Comparison of ENCODE assay signal across 13 cellular contexts in genomic region chr13:95740921-95741320, GRCh38.
"Had no signal": no experiment of that assay in that cellular context is flagged by ENCODE, and none has a peak within 500 bp of the region (broad histone marks: within the 10 kb centered on the region; RNA-seq: fewer than 3 reads in every experiment).

No MANE protein-coding gene starts in this region.

- ATAC-seq: activated CD4-positive, CD25-positive, alpha-beta regulatory T cell treated with anti-CD3 and anti-CD28 coated beads, Interleukin-2, amount 50 U/mL, for 24 hours; body of pancreas; effector memory CD8-positive, alpha-beta T cell had no signal

- H3K4me3 Mint-ChIP-seq: activated naive CD4-positive, alpha-beta T cell treated with anti-CD3 and anti-CD28 coated beads, Interleukin-2, amount 50 U/mL, for 24 hours; dendritic cell treated with granulocyte-macrophage colony-stimulating factor and Interleukin-4, amounts not matched to agents 40 ng/mL and 50 ng/mL, for 4 days; natural killer cell had no signal

- H3K4me1 ChIP-seq: vagina had no signal

- DNase-seq: body of pancreas; effector memory CD8-positive, alpha-beta T cell; erythroblast; left colon; natural killer cell; stimulated activated CD4-positive, alpha-beta T cell treated with anti-CD3 and anti-CD28 coated beads, Interleukin-15, amount 100 ng/mL, for 24 hours; stimulated activated CD4-positive, alpha-beta T cell treated with anti-CD3 and anti-CD28 coated beads, Interleukin-4, amount 100 ng/mL, for 4 hours; thyroid gland had no signal

- H3K36me3 ChIP-seq: thyroid gland, vagina had no signal

- H3K27ac ChIP-seq: body of pancreas, thyroid gland, vagina had no signal

- H3K9me3 ChIP-seq: body of pancreas, thyroid gland, vagina had no signal

- H3K27me3 ChIP-seq: body of pancreas, thyroid gland, vagina had no signal

- H3K4me3 ChIP-seq: body of pancreas, lung, thyroid gland, vagina had no signal

- H3K27ac Mint-ChIP-seq: activated naive CD4-positive, alpha-beta T cell treated with anti-CD3 and anti-CD28 coated beads, Interleukin-2, amount 50 U/mL, for 24 hours; dendritic cell treated with granulocyte-macrophage colony-stimulating factor and Interleukin-4, amounts not matched to agents 40 ng/mL and 50 ng/mL, for 4 days had no signal
